Comparison of ENCODE assay signal across 20 cellular contexts in the genomic region with DNA sequence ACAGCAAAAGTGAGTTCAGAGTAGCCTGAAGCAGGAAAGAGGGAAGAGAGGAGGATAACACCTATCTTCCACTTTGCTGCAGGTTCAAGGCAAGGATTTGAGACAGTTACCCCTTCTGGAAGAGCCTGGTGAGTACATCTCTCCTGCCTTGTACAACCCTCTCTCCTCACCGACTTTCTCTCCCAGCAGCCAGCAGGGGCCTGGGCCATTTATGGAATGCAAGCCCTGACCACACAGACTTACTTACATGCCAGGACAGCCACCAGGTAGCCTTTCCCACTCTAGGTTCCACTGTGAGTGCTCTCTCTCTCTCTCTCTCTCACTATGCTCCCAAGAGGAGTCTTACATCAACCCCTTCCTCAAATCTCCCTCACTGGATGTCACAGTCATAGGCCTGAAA. TPM values are rescaled to one million over a fixed set of nuclear protein-coding genes. Genes with fewer than 3 reads are reported as not detected.
DNase-seq lines count a peak whose midpoint lies in the region; ATAC-seq and TF ChIP-seq lines count a peak whose summit lies in the region.
"Had no signal": no experiment of that assay in that cellular context is flagged by ENCODE, and none has a peak within 500 bp of the region (broad histone marks: within the 10 kb centered on the region; RNA-seq: fewer than 3 reads in every experiment).

No MANE protein-coding gene starts in this region.

- H2BK12ac ChIP-seq in neuronal stem cell (ENCODE audit: low read length), result no peak overlapping the region

- no peak overlapping the region for H2BK5ac ChIP-seq in neuronal stem cell (ENCODE audit: low read length)

- no peaks in the 10 kb centered on the region for H3K79me1 ChIP-seq in neuronal stem cell (ENCODE audit: low read depth, low read length)

- no peak overlapping the region for H3K9ac ChIP-seq in OCI-LY3 (ENCODE audit: low read length)
- no peak overlapping the region for H3K9ac ChIP-seq in neuronal stem cell (ENCODE audit: low read depth, low read length, poor library complexity)
- H3K9ac ChIP-seq: BLaER1 treated with 17β-estradiol and CSF1 and Interleukin-3, amounts not matched to agents 10 nM and 100 nM; GM23248; KMS-11 had no signal

- TF ChIP-seq CTCF in OCI-LY3 (IDR thresholded peaks at IDR 0.05; ENCODE audit: low read depth, low read length) (no peak), choroid plexus epithelial cell (conservative IDR thresholded peaks at IDR 0.05; ENCODE audit: low read depth, low read length) (peak; percentile 5), osteoblast (IDR thresholded peaks at IDR 0.05; ENCODE audit: extremely low read depth, low read depth, low read length) (no peak)

- H3K23ac ChIP-seq in neuronal stem cell (ENCODE audit: low read depth, low read length, poor library complexity), result no peak overlapping the region

- H3K27me3 ChIP-seq in OCI-LY3 (ENCODE audit: low read depth, low read length) (no peaks in the 10 kb centered on the region), neuronal stem cell (ENCODE audit: control insufficient read depth in 3 of 3, insufficient read depth in 3 of 3, low read depth in 1 of 3, low read length in 3 of 3) (no peaks in the 10 kb centered on the region), osteoblast (ENCODE audit: insufficient read depth, low read length) (no peaks in the 10 kb centered on the region)
- H3K27me3 ChIP-seq: BLaER1 treated with 17β-estradiol and CSF1 and Interleukin-3, amounts not matched to agents 10 nM and 100 nM; MG63 had no signal

- H2AFZ ChIP-seq in OCI-LY3 (ENCODE audit: low read depth, low read length), result no peak overlapping the region
- H2AFZ ChIP-seq in neuronal stem cell (ENCODE audit: low read length), result no peak overlapping the region
- H2AFZ ChIP-seq in osteoblast (ENCODE audit: low read length), result no peak overlapping the region
- H2AFZ ChIP-seq: GM23248 had no signal

- H3K9me3 ChIP-seq in OCI-LY3 (ENCODE audit: insufficient read depth, low read length) (no peaks in the 10 kb centered on the region), neuronal stem cell (replicated peaks in 1 of 2; ENCODE audit: control insufficient read depth in 2 of 2, insufficient read depth in 1 of 2, low read depth in 1 of 2, low read length in 2 of 2) (no peaks in the 10 kb centered on the region), osteoblast (ENCODE audit: low read depth, low read length) (no peaks in the 10 kb centered on the region)
- H3K9me3 ChIP-seq: BLaER1 treated with 17β-estradiol and CSF1 and Interleukin-3, amounts not matched to agents 10 nM and 100 nM; MG63 had no signal

- H3K4me2 ChIP-seq in OCI-LY3 (ENCODE audit: low read length) (no peak overlapping the region), neuronal stem cell (ENCODE audit: insufficient read depth, low read length, poor library complexity, severe bottlenecking) (no peak overlapping the region), osteoblast (ENCODE audit: insufficient read depth, low read length) (no peak overlapping the region)
- H3K4me2 ChIP-seq: BLaER1 treated with 17β-estradiol and CSF1 and Interleukin-3, amounts not matched to agents 10 nM and 100 nM; KMS-11 had no signal

- H2AK5ac ChIP-seq in neuronal stem cell (ENCODE audit: low read depth, low read length), result no peak overlapping the region

- no peak overlapping the region for H2BK120ac ChIP-seq in neuronal stem cell (ENCODE audit: low read depth, low read length)

- no peak overlapping the region for H3K14ac ChIP-seq in neuronal stem cell (ENCODE audit: low read length)

- H2BK15ac ChIP-seq in neuronal stem cell (ENCODE audit: low read length), result peak overlapping the region; percentile 65

- H3K79me2 ChIP-seq in OCI-LY3 (ENCODE audit: low read length), result peaks cover 100% of the 10 kb centered on the region
- H3K79me2 ChIP-seq in osteoblast (ENCODE audit: insufficient read depth, low read length), result no peaks in the 10 kb centered on the region

- ATAC-seq in HG03108 (IDR thresholded peaks at IDR 0.05; ENCODE audit: unreplicated experiment) (no peak), HG02623 (IDR thresholded peaks at IDR 0.05; ENCODE audit: unreplicated experiment) (no peak)
- ATAC-seq: CD8-positive, alpha-beta T cell; Right ventricle myocardium inferior had no signal

- H3K36me3 ChIP-seq in OCI-LY3 (replicated peaks; ENCODE audit: low read depth, low read length) (peaks cover 69% of the 10 kb centered on the region), neuronal stem cell (replicated peaks in 1 of 2; ENCODE audit: control insufficient read depth in 2 of 2, insufficient read depth in 2 of 2, low read length in 2 of 2) (no peaks in the 10 kb centered on the region), osteoblast (ENCODE audit: insufficient read depth, low read length) (no peaks in the 10 kb centered on the region)
- H3K36me3 ChIP-seq: MG63 had no signal

- peaks cover 69% of the 10 kb centered on the region for H3K4me1 ChIP-seq in OCI-LY3 (ENCODE audit: low read length)
- peaks cover 0 to 11% of the 10 kb centered on the region in 2 donors for H3K4me1 ChIP-seq in neuronal stem cell (ENCODE audit: control insufficient read depth in 2 of 2, insufficient read depth in 1 of 2, low read depth in 1 of 2, low read length in 2 of 2)
- no peaks in the 10 kb centered on the region for H3K4me1 ChIP-seq in osteoblast (ENCODE audit: insufficient read depth, low read length)

- H4K8ac ChIP-seq in neuronal stem cell (ENCODE audit: low read depth, low read length), result no peak overlapping the region

- no peak overlapping the region for H3K4ac ChIP-seq in neuronal stem cell (ENCODE audit: low read length)

- H3K4me3 ChIP-seq in OCI-LY3 (ENCODE audit: low read length) (no peak overlapping the region), choroid plexus epithelial cell (ENCODE audit: low read depth, low read length) (no peak overlapping the region), neuronal stem cell (ENCODE audit: low read length in 2 of 2) (no peak overlapping the region), osteoblast (ENCODE audit: insufficient read depth, low read length) (no peak overlapping the region)
- H3K4me3 ChIP-seq: BLaER1 treated with 17β-estradiol and CSF1 and Interleukin-3, amounts not matched to agents 10 nM and 100 nM; GM23248; MG63 had no signal

- H4K20me1 ChIP-seq in OCI-LY3 (ENCODE audit: insufficient read depth, low read length) (peaks cover 95% of the 10 kb centered on the region), osteoblast (ENCODE audit: insufficient read depth, low read length) (no peaks in the 10 kb centered on the region)

- H4K91ac ChIP-seq in neuronal stem cell (ENCODE audit: low read depth, low read length, poor library complexity), result no peak overlapping the region

- peak overlapping the region; percentile 46 for H3K18ac ChIP-seq in neuronal stem cell (ENCODE audit: low read length)

- WGBS in neuronal stem cell (ENCODE audit: extremely low coverage in 2 of 2, insufficient read length in 2 of 2, insufficient replicate concordance in 1 of 2), 2 donors, result no CpG with 5 or more reads among the region's 1 CpG

- DNase-seq in EH (ENCODE audit: low read depth) (peak; percentile 19), choroid plexus epithelial cell (ENCODE audit: low read depth) (peak; percentile 36), neuronal stem cell (ENCODE audit: low spot score) (no peak), osteoblast (ENCODE audit: insufficient read length, low spot score, missing footprints) (no peak)
- DNase-seq: CD8-positive, alpha-beta T cell; DMS53; GM23248; HCEC 1CT; MG63; NCI-H1048; NCI-H1436 treated with DMSO at 0.1 percent for 48 hours; NCI-H2029 treated with DMSO at 0.1 percent for 48 hours; NCI-H2171; NCI-H446 treated with DMSO at 0.1 percent for 48 hours had no signal

- H3K27ac ChIP-seq in OCI-LY3 (ENCODE audit: low read length), result peak overlapping the region; percentile 5; the same call in 1 of the 2 replicates
- no peak overlapping the region for H3K27ac ChIP-seq in neuronal stem cell (replicated peaks; ENCODE audit: low read length)
- no peak overlapping the region for H3K27ac ChIP-seq in osteoblast (ENCODE audit: low read depth, low read length)
- H3K27ac ChIP-seq: BLaER1 treated with 17β-estradiol and CSF1 and Interleukin-3, amounts not matched to agents 10 nM and 100 nM; GM23248; KMS-11 had no signal

RNA-seq across cellular contexts. Expression of gene BCL11A, which starts 57.0 kb away (rescaled TPM):
- 0.11 TPM for polyA plus RNA-seq in neuronal stem cell (2013, experiment 1 of 2)
- 0.17 TPM for polyA plus RNA-seq in neuronal stem cell (2013, experiment 2 of 2)
- 0.29 and 1.4 TPM in 2 replicates for total RNA-seq in osteoblast

Comparison
In these comparisons a context has a peak if more than half of its experiments do, and no peak if none do; other contexts are left out.
1. DNase-seq: peak in EH (single experiment) and choroid plexus epithelial cell (single experiment); none in neuronal stem cell (single experiment) and osteoblast (single experiment).